Comparison of ENCODE assay signal across 15 cellular contexts in genomic region chr6:19463250-19463649, GRCh38.
"Had no signal": no experiment of that assay in that cellular context is flagged by ENCODE, and none has a peak within 500 bp of the region (broad histone marks: within the 10 kb centered on the region; RNA-seq: fewer than 3 reads in every experiment).

No MANE protein-coding gene starts in this region.

- H3K27ac Mint-ChIP-seq: dendritic cell treated with granulocyte-macrophage colony-stimulating factor and Interleukin-4, amounts not matched to agents 40 ng/mL and 50 ng/mL, for 4 days; effector memory CD8-positive, alpha-beta T cell; immature natural killer cell; nephron progenitor cell had no signal

- H3K9me3 ChIP-seq: left lung, neutrophil had no signal

- H3K9me3 Mint-ChIP-seq: nephron progenitor cell had no signal

- H3K27me3 Mint-ChIP-seq: dendritic cell treated with granulocyte-macrophage colony-stimulating factor and Interleukin-4, amounts not matched to agents 40 ng/mL and 50 ng/mL, for 4 days; effector memory CD8-positive, alpha-beta T cell; naive B cell had no signal

- H3K4me3 ChIP-seq: left lung, lung had no signal

- H3K4me3 Mint-ChIP-seq: dendritic cell treated with granulocyte-macrophage colony-stimulating factor and Interleukin-4, amounts not matched to agents 40 ng/mL and 50 ng/mL, for 4 days; effector memory CD8-positive, alpha-beta T cell; immature natural killer cell; naive B cell; nephron progenitor cell had no signal

- H3K36me3 ChIP-seq: left lung, neutrophil had no signal

- H3K4me1 ChIP-seq: foreskin keratinocyte had no signal

- H3K27me3 ChIP-seq: foreskin keratinocyte, left lung, neutrophil had no signal

- H3K4me1 Mint-ChIP-seq: immature natural killer cell, naive B cell had no signal

- H3K36me3 Mint-ChIP-seq: naive B cell had no signal

- DNase-seq: effector memory CD8-positive, alpha-beta T cell; foreskin keratinocyte; immature natural killer cell; left lung; mesendoderm; naive B cell; nephron progenitor cell; posterior cingulate gyrus; right cardiac atrium; stimulated activated CD4-positive, alpha-beta T cell treated with anti-CD3 and anti-CD28 coated beads, Interleukin-12 subunit alpha, Interleukin-12 subunit beta, amount 100 ng/mL, for 4 hours; stimulated activated naive CD4-positive, alpha-beta T cell treated with Interleukin-2 at 50 U/mL for 16 hours; trophoblast cell had no signal

- H3K27ac ChIP-seq: foreskin keratinocyte, left lung, neutrophil had no signal
